ENCODE assay signal across 19 cellular contexts in the genomic region with DNA sequence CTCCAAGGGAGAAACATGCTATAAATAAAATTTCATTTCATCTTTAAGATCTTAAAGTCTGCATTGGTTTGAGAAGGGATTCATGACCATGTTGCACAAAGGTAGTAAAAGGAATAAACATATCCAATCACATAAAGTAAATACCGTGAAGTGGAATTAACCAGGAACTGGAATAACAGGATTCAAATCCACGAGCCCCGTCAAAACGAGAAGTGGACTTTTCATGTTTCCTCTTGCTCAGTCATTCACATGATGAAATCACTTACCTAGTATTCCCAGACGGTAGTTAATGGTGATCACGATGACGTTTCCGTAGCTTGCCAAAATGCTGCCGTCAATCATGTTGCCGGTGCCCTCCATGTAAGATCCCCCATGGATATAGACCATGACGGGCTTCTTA.
"Had no signal": no experiment of that assay in that cellular context is flagged by ENCODE, and none has a peak within 500 bp of the region (broad histone marks: within the 10 kb centered on the region; RNA-seq: fewer than 3 reads in every experiment).

No MANE protein-coding gene starts in this region.

- H3K36me3 Mint-ChIP-seq: naive B cell; stimulated activated memory B cell treated with anti-CD40 and anti-IgM and Interleukin-4, amounts not matched to agents 10 μg/mL and 1 μg/mL and 100 μg/mL, for 72 hours had no signal

- H3K36me3 ChIP-seq: esophagus muscularis mucosa, gastrocnemius medialis, heart right ventricle, right lobe of liver, tibial artery, upper lobe of left lung, uterus had no signal

- FAIRE-seq: endothelial cell of umbilical vein had no signal

- H3K27ac Mint-ChIP-seq: naive B cell; nephron; stimulated activated memory B cell treated with anti-CD40 and anti-IgM and Interleukin-4, amounts not matched to agents 10 μg/mL and 1 μg/mL and 100 μg/mL, for 72 hours; stimulated activated naive CD8-positive, alpha-beta T cell treated with anti-CD3 and anti-CD28 coated beads, Interleukin-15, Interleukin-2, amounts not matched to agents 100 ng/mL and 50 ng/mL, for 24 hours had no signal

- H3K27me3 Mint-ChIP-seq: stimulated activated memory B cell treated with anti-CD40 and anti-IgM and Interleukin-4, amounts not matched to agents 10 μg/mL and 1 μg/mL and 100 μg/mL, for 72 hours; stimulated activated naive CD8-positive, alpha-beta T cell treated with anti-CD3 and anti-CD28 coated beads, Interleukin-15, Interleukin-2, amounts not matched to agents 100 ng/mL and 50 ng/mL, for 24 hours had no signal

- H3K9me3 ChIP-seq: esophagus muscularis mucosa, gastrocnemius medialis, heart right ventricle, psoas muscle, right lobe of liver, tibial artery, upper lobe of left lung, uterus had no signal

- H3K9me3 Mint-ChIP-seq: nephron; stimulated activated memory B cell treated with anti-CD40 and anti-IgM and Interleukin-4, amounts not matched to agents 10 μg/mL and 1 μg/mL and 100 μg/mL, for 72 hours; stimulated activated naive CD8-positive, alpha-beta T cell treated with anti-CD3 and anti-CD28 coated beads, Interleukin-15, Interleukin-2, amounts not matched to agents 100 ng/mL and 50 ng/mL, for 24 hours had no signal

- H3K27ac ChIP-seq: esophagus muscularis mucosa, gastrocnemius medialis, heart right ventricle, psoas muscle, right lobe of liver, tibial artery, upper lobe of left lung, uterus had no signal

- H3K4me1 Mint-ChIP-seq: naive B cell; stimulated activated memory B cell treated with anti-CD40 and anti-IgM and Interleukin-4, amounts not matched to agents 10 μg/mL and 1 μg/mL and 100 μg/mL, for 72 hours had no signal

- H3K4me1 ChIP-seq: esophagus muscularis mucosa, gastrocnemius medialis, heart right ventricle, psoas muscle, right lobe of liver, tibial artery, upper lobe of left lung, uterus had no signal

- H3K4me3 Mint-ChIP-seq: naive B cell; nephron; stimulated activated memory B cell treated with anti-CD40 and anti-IgM and Interleukin-4, amounts not matched to agents 10 μg/mL and 1 μg/mL and 100 μg/mL, for 72 hours; stimulated activated naive CD8-positive, alpha-beta T cell treated with anti-CD3 and anti-CD28 coated beads, Interleukin-15, Interleukin-2, amounts not matched to agents 100 ng/mL and 50 ng/mL, for 24 hours had no signal

- H3K27me3 ChIP-seq: esophagus muscularis mucosa, gastrocnemius medialis, heart right ventricle, right lobe of liver, tibial artery, upper lobe of left lung, uterus had no signal

- ATAC-seq: gastrocnemius medialis; heart right ventricle; psoas muscle; right lobe of liver; stimulated activated memory B cell treated with anti-CD40 and anti-IgM and Interleukin-4, amounts not matched to agents 10 μg/mL and 1 μg/mL and 100 μg/mL, for 72 hours had no signal

- DNase-seq: dermis blood vessel endothelial cell; gastrocnemius medialis; heart right ventricle; hypothalamus; kidney glomerular epithelial cell; mesendoderm; naive B cell; psoas muscle; retina; right lobe of liver; stimulated activated CD4-positive, alpha-beta T cell treated with anti-CD3 and anti-CD28 coated beads, Interleukin-4, amount 100 ng/mL, for 1 hour; tibial artery; upper lobe of left lung; uterus had no signal

- H3K4me3 ChIP-seq: esophagus muscularis mucosa, gastrocnemius medialis, heart right ventricle, psoas muscle, right lobe of liver, tibial artery, upper lobe of left lung, uterus had no signal
